ENCODE assay signal across 8 cellular contexts in genomic region chr9:128898845-128899565, GRCh38. TPM values are rescaled to one million over a fixed set of nuclear protein-coding genes. Genes with fewer than 3 reads are reported as not detected.
DNase-seq lines count a peak whose midpoint lies in the region; ATAC-seq and TF ChIP-seq lines count a peak whose summit lies in the region.

No MANE protein-coding gene starts in this region.

- H3K27me3 ChIP-seq in heart left ventricle (no peaks in the 10 kb centered on the region), mammary epithelial cell (ENCODE audit: insufficient read depth, low read length) (no peaks in the 10 kb centered on the region), mucosa of rectum (ENCODE audit: control insufficient read depth in 2 of 2, insufficient read depth in 2 of 2, low read length in 2 of 2) (no peaks in the 10 kb centered on the region), upper lobe of left lung (no peaks in the 10 kb centered on the region)

- no peak for DNase-seq in heart left ventricle
- DNase-seq in Right ventricle myocardium inferior (ENCODE audit: missing footprints): no peak
- DNase-seq in mammary epithelial cell: no peak
- DNase-seq in upper lobe of left lung: no peak
- no peak for DNase-seq in DMS53 (lab: John Stamatoyannopoulos, UW)
- no peak for DNase-seq in HPDE6-E6E7 (ENCODE audit: extremely low spot score)

- H3K36me3 ChIP-seq in heart left ventricle (peaks cover 0 to 50% (median 40%) of the 10 kb centered on the region in 9 donors), mammary epithelial cell (ENCODE audit: insufficient read depth, low read length) (peaks cover 28% of the 10 kb centered on the region), mucosa of rectum (ENCODE audit: control insufficient read depth in 2 of 2, insufficient read depth in 2 of 2, low read length in 2 of 2) (peaks cover 6 to 12% of the 10 kb centered on the region in 2 donors), upper lobe of left lung (peaks cover 2 to 56% (median 28%) of the 10 kb centered on the region in 4 donors)

- H2AFZ ChIP-seq in mammary epithelial cell (ENCODE audit: low read depth, low read length): no peak overlapping the region

- no peak for TF ChIP-seq CTCF in heart left ventricle (IDR thresholded peaks at IDR 0.05)
- TF ChIP-seq CTCF in mammary epithelial cell (conservative IDR thresholded peaks at IDR 0.05 in 1 of 2, IDR thresholded peaks at IDR 0.05 in 1 of 2; ENCODE audit: extremely low read depth in 1 of 2, insufficient read depth in 1 of 2, low read depth in 1 of 2, low read length in 2 of 2): no peak
- TF ChIP-seq CTCF in upper lobe of left lung (IDR thresholded peaks at IDR 0.05): no peak

- H3K4me3 ChIP-seq in heart left ventricle (no peak overlapping the region), mammary epithelial cell (replicated peaks in 1 of 3; ENCODE audit: insufficient read depth in 1 of 3, low read depth in 2 of 3, low read length in 3 of 3) (no peak overlapping the region), mucosa of rectum (ENCODE audit: low read length in 2 of 2) (no peak overlapping the region), upper lobe of left lung (no peak overlapping the region)

- H3K4me2 ChIP-seq in mammary epithelial cell (ENCODE audit: insufficient read depth, low read depth, low read length): no peak overlapping the region

- CTCF ChIA-PET in mammary epithelial cell (lab: Charles Lee; ENCODE audit: low non-redundant PET): no interaction called here

- H3K9ac ChIP-seq in mammary epithelial cell (ENCODE audit: insufficient read depth, low read length): peak overlapping the region; percentile 57
- H3K9ac ChIP-seq in mucosa of rectum (ENCODE audit: low read depth in 1 of 2, low read length in 2 of 2): no peak overlapping the region

- H3K79me2 ChIP-seq in mammary epithelial cell (ENCODE audit: insufficient read depth, low read length): peaks cover 75% of the 10 kb centered on the region

- no peak for ATAC-seq in heart left ventricle
- no peak for ATAC-seq in Right ventricle myocardium inferior
- ATAC-seq in upper lobe of left lung (ENCODE audit: low FRiP score in 2 of 2): no peak
- no peak for ATAC-seq in HG03442 (IDR thresholded peaks at IDR 0.05; ENCODE audit: unreplicated experiment)

- no peak for TF ChIP-seq EP300 in upper lobe of left lung (IDR thresholded peaks at IDR 0.05)

- 73 to 79% (median 76%) methylated on average over 15 to 18 of the region's 18 CpGs for WGBS in heart left ventricle, 4 donors
- WGBS in mammary epithelial cell (ENCODE audit: low coverage, missing lambda C conversion rate): 51% methylated on average over 16 of the region's 18 CpGs
- WGBS in upper lobe of left lung, 2 donors: 71 to 78% methylated on average over 13 to 18 of the region's 18 CpGs

- no peak for TF ChIP-seq POLR2A in heart left ventricle (IDR thresholded peaks at IDR 0.05)
- TF ChIP-seq POLR2A in upper lobe of left lung (IDR thresholded peaks at IDR 0.05): no peak

- no TSS peak for BruUV-seq in mammary epithelial cell (replicated peaks; lab: Mats Ljungman, UMichigan)

- dilution Hi-C loops in mammary epithelial cell (cut with HindIII; ENCODE audit: low sequenced_read_pairs): no loop called here

- intact Hi-C loops in heart left ventricle (cut with DNase I) (no loop called here), Right ventricle myocardium inferior (cut with DNase I) (no loop called here), mammary epithelial cell (cut with micrococcal nuclease) (no loop called here)

- in situ Hi-C loops in mammary epithelial cell (cut with MboI; ENCODE audit: low sequenced_read_pairs in 2 of 2): no loop called here

- H3K4me1 ChIP-seq in heart left ventricle: peaks cover 4 to 64% (median 41%) of the 10 kb centered on the region in 12 donors
- H3K4me1 ChIP-seq in mammary epithelial cell (ENCODE audit: insufficient read depth, low read length): peaks cover 67% of the 10 kb centered on the region
- H3K4me1 ChIP-seq in mucosa of rectum (ENCODE audit: control insufficient read depth in 2 of 2, insufficient read depth in 2 of 2, low read length in 2 of 2): peaks cover 22 to 29% of the 10 kb centered on the region in 2 donors
- H3K4me1 ChIP-seq in upper lobe of left lung: peaks cover 38 to 71% (median 53%) of the 10 kb centered on the region in 4 donors

- H3K27ac ChIP-seq in heart left ventricle (peak overlapping the region; percentile 33 to 77 (median 58)), mammary epithelial cell (ENCODE audit: insufficient read depth, low read depth, low read length) (peak overlapping the region; percentile 82), mucosa of rectum (ENCODE audit: low read depth in 2 of 2, low read length in 2 of 2) (peak overlapping the region; percentile 63 to 74), upper lobe of left lung (peak overlapping the region; percentile 70 to 90 (median 82))

- no peaks in the 10 kb centered on the region for H4K20me1 ChIP-seq in mammary epithelial cell (ENCODE audit: insufficient read depth, low read length)

- H3K9me3 ChIP-seq in heart left ventricle: no peaks in the 10 kb centered on the region
- H3K9me3 ChIP-seq in mammary epithelial cell (replicated peaks; ENCODE audit: insufficient read depth, low read length): no peaks in the 10 kb centered on the region
- no peaks in the 10 kb centered on the region for H3K9me3 ChIP-seq in mucosa of rectum (ENCODE audit: control insufficient read depth in 2 of 2, low read length in 2 of 2)
- no peaks in the 10 kb centered on the region for H3K9me3 ChIP-seq in upper lobe of left lung

RNA-seq across cellular contexts. Expression of gene LRRC8A, which starts 17.1 kb away (rescaled TPM):
- total RNA-seq in heart left ventricle (10 to 100 TPM; 16.2 to 76.4 (median 28.8) TPM), Right ventricle myocardium inferior (23.9 TPM), mammary epithelial cell (100 to 1,000 TPM; 155 to 206 TPM), upper lobe of left lung (100 to 1,000 TPM in 2 of 6 donors, 10 to 100 TPM in 4; 49.0 to 132 (median 67.0) TPM)
- polyA plus RNA-seq in heart left ventricle (10 to 100 TPM; 15.8 to 62.3 TPM), mammary epithelial cell (128 TPM)
- 227 TPM for polyA minus RNA-seq in mammary epithelial cell

RNA-seq across cellular contexts. Expression of gene KYAT1, which starts 17.3 kb away (rescaled TPM):
- total RNA-seq in heart left ventricle (10 to 100 TPM in 7 of 9 donors, 1 to 10 TPM in 2; 9.5 to 16.7 (median 13.4) TPM), Right ventricle myocardium inferior (11.9 TPM), mammary epithelial cell (10 to 100 TPM; 10.2 to 11.5 TPM), upper lobe of left lung (10 to 100 TPM in 1 of 6 donors, 1 to 10 TPM in 5; 3.9 to 10.5 (median 5.4) TPM)
- polyA plus RNA-seq in heart left ventricle (10 to 100 TPM; 11.5 to 12.6 TPM), mammary epithelial cell (13.5 TPM)
- polyA minus RNA-seq in mammary epithelial cell: 13.4 TPM

RNA-seq across cellular contexts. Expression of gene PHYHD1, which starts 21.8 kb away (rescaled TPM):
- total RNA-seq in heart left ventricle (10 to 100 TPM; 14.0 to 49.0 (median 27.3) TPM), Right ventricle myocardium inferior (30.2 TPM), mammary epithelial cell (1 to 10 TPM; 2.5 to 4.7 TPM), upper lobe of left lung (100 to 1,000 TPM in 1 of 6 donors, 10 to 100 TPM in 5; 27.6 to 286 (median 57.7) TPM)
- polyA plus RNA-seq in heart left ventricle (10 to 100 TPM; 24.2 to 41.5 TPM), mammary epithelial cell (1.8 TPM)
- 21.9 TPM for polyA minus RNA-seq in mammary epithelial cell

RNA-seq across cellular contexts. Expression of gene DOLK, which starts 48.4 kb away (rescaled TPM):
- total RNA-seq in heart left ventricle: 10 to 100 TPM in 6 of 9 donors, 1 to 10 TPM in 3; 8.2 to 14.8 (median 10.6) TPM
- polyA plus RNA-seq in heart left ventricle: 10 to 100 TPM in 1 of 2 donors, 1 to 10 TPM in 1; 7.8 to 15.6 TPM
- 7.5 TPM for total RNA-seq in Right ventricle myocardium inferior
- total RNA-seq in mammary epithelial cell: 10 to 100 TPM; 22.0 TPM
- polyA plus RNA-seq in mammary epithelial cell: 41.3 TPM
- polyA minus RNA-seq in mammary epithelial cell: 33.3 TPM
- 10 to 100 TPM in 5 of 6 donors, 1 to 10 TPM in 1; 5.7 to 24.5 (median 12.3) TPM for total RNA-seq in upper lobe of left lung

RNA-seq across cellular contexts. Expression of gene NUP188, which starts 48.5 kb away (rescaled TPM):
- total RNA-seq in heart left ventricle: 10 to 100 TPM; 15.1 to 30.4 (median 22.6) TPM
- 10 to 100 TPM; 10.6 to 35.1 TPM for polyA plus RNA-seq in heart left ventricle
- 16.0 TPM for total RNA-seq in Right ventricle myocardium inferior
- 10 to 100 TPM; 51.0 to 62.2 TPM for total RNA-seq in mammary epithelial cell
- 67.7 TPM for polyA plus RNA-seq in mammary epithelial cell
- 257 TPM for polyA minus RNA-seq in mammary epithelial cell
- 100 to 1,000 TPM in 1 of 6 donors, 10 to 100 TPM in 5; 30.4 to 225 (median 50.1) TPM for total RNA-seq in upper lobe of left lung
